8 cellular contexts compared by ENCODE assay signal in the genomic region with DNA sequence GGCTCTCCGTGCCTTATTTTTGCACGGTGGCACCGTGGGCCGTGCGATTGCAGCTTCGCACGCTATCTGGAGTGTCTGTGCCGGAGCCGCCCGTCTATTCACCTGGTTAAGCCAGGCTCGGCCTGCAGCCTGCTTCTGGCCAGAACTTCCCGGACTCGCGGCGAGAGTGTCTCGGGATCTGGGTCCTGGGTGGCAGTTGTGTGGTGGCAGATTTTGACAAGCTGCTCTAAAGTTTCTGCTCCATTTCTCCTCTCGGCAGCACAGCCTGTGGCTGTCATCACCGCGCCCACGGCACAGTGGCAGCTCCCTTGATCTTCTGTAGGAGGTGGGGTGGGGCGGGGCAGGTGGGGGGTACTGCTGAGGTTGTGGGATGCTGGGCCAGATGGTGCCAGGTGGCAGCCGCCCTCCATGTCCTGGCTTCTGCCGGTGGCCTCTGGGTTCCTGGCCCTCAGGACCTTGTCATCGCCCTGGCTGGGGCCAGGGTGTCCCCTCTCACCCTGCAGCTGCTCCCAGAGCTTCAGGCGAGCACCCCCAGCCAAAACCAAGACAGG. TPM values are rescaled to one million over a fixed set of nuclear protein-coding genes. Genes with fewer than 3 reads are reported as not detected.
DNase-seq lines count a peak whose midpoint lies in the region; ATAC-seq and TF ChIP-seq lines count a peak whose summit lies in the region.

No MANE protein-coding gene starts in this region.

- no peaks in the 10 kb centered on the region for H3K9me3 Mint-ChIP-seq in activated naive CD4-positive, alpha-beta T cell treated with anti-CD3 and anti-CD28 coated beads, Interleukin-2, amount 10 ng/mL, durations not matched to agents 7 days and 5 days

- peak overlapping the region; percentile 59 for H3K4me3 Mint-ChIP-seq in activated naive CD4-positive, alpha-beta T cell treated with anti-CD3 and anti-CD28 coated beads, Interleukin-2, amount 10 ng/mL, durations not matched to agents 7 days and 5 days

- WGBS in iPS DF 6.9 (ENCODE audit: insufficient coverage, insufficient read length) = no CpG with 5 or more reads among the region's 25 CpGs

- H3K27me3 ChIP-seq in iPS DF 6.9 (ENCODE audit: control insufficient read depth, insufficient read depth, low read length) (peaks cover 7% of the 10 kb centered on the region; the same call in 1 of the 2 replicates), skeletal muscle tissue (ENCODE audit: control insufficient read depth in 3 of 3, insufficient read depth in 3 of 3, low read length in 3 of 3) (peaks cover 62 to 77% (median 69%) of the 10 kb centered on the region in 3 donors)

- H3K27ac Mint-ChIP-seq in activated naive CD4-positive, alpha-beta T cell treated with anti-CD3 and anti-CD28 coated beads, Interleukin-2, amount 10 ng/mL, durations not matched to agents 7 days and 5 days = no peak overlapping the region

- H3K36me3 ChIP-seq in iPS DF 6.9 (ENCODE audit: control insufficient read depth, insufficient read depth, low read length) (no peaks in the 10 kb centered on the region; the same call in 1 of the 2 replicates), skeletal muscle tissue (ENCODE audit: control insufficient read depth in 3 of 3, insufficient read depth in 3 of 3, low read length in 3 of 3) (no peaks in the 10 kb centered on the region)

- no peaks in the 10 kb centered on the region for H3K9me3 ChIP-seq in iPS DF 6.9 (ENCODE audit: control insufficient read depth, insufficient read depth, low read length)
- no peaks in the 10 kb centered on the region for H3K9me3 ChIP-seq in skeletal muscle tissue (ENCODE audit: control insufficient read depth in 3 of 3, low read length in 3 of 3)

- DNase-seq in CD1c-positive myeloid dendritic cell (ENCODE audit: extremely low spot score) (peak; percentile 40), NB4 (ENCODE audit: low read depth) (peak; percentile 68), iPS DF 6.9 (ENCODE audit: low read depth, low spot score) (no peak)
- peak; percentile 47 for DNase-seq in activated naive CD4-positive, alpha-beta T cell treated with anti-CD3 and anti-CD28 coated beads, Interleukin-2, amount 10 ng/mL, durations not matched to agents 7 days and 5 days

- peaks cover 68% of the 10 kb centered on the region for H3K27me3 Mint-ChIP-seq in activated naive CD4-positive, alpha-beta T cell treated with anti-CD3 and anti-CD28 coated beads, Interleukin-2, amount 10 ng/mL, durations not matched to agents 7 days and 5 days

- no peak for TF ChIP-seq CTCF in NB4 (IDR thresholded peaks at IDR 0.05; ENCODE audit: low read depth, low read length)

- H3K27ac ChIP-seq in iPS DF 6.9 (ENCODE audit: low read length) (no peak overlapping the region), skeletal muscle tissue (ENCODE audit: low read depth, low read length) (peak overlapping the region; percentile 19)

- H3K4me1 ChIP-seq in iPS DF 6.9 (ENCODE audit: control insufficient read depth, insufficient read depth, low read length) = peaks cover 3% of the 10 kb centered on the region; the same call in 1 of the 2 replicates
- H3K4me1 ChIP-seq in skeletal muscle tissue (ENCODE audit: control insufficient read depth in 3 of 3, insufficient read depth in 3 of 3, low read length in 3 of 3) = peaks cover 15 to 41% (median 26%) of the 10 kb centered on the region in 3 donors

- ATAC-seq in GM21786 (IDR thresholded peaks at IDR 0.05; ENCODE audit: unreplicated experiment) (no peak), HG03460 (IDR thresholded peaks at IDR 0.05; ENCODE audit: unreplicated experiment) (no peak), HG03439 (IDR thresholded peaks at IDR 0.05; ENCODE audit: unreplicated experiment) (no peak)

- peaks cover 17% of the 10 kb centered on the region for H3K4me1 Mint-ChIP-seq in activated naive CD4-positive, alpha-beta T cell treated with anti-CD3 and anti-CD28 coated beads, Interleukin-2, amount 10 ng/mL, durations not matched to agents 7 days and 5 days

- peak overlapping the region in 2 of 3 donors; percentile 33 to 50 for H3K9ac ChIP-seq in skeletal muscle tissue (ENCODE audit: low read depth in 1 of 3, low read length in 3 of 3)

- H3K4me3 ChIP-seq in NB4 (ENCODE audit: low read depth, low read length) = peak overlapping the region; percentile 53
- H3K4me3 ChIP-seq in iPS DF 6.9 (ENCODE audit: low read length) = peak overlapping the region; percentile 50
- H3K4me3 ChIP-seq in skeletal muscle tissue (ENCODE audit: low read length in 3 of 3) = peak overlapping the region; percentile 48 to 57 (median 51)

- no peaks in the 10 kb centered on the region for H3K36me3 Mint-ChIP-seq in activated naive CD4-positive, alpha-beta T cell treated with anti-CD3 and anti-CD28 coated beads, Interleukin-2, amount 10 ng/mL, durations not matched to agents 7 days and 5 days

- CTCF ChIA-PET in activated naive CD4-positive, alpha-beta T cell treated with anti-CD3 and anti-CD28 coated beads, Interleukin-2, amount 10 ng/mL, durations not matched to agents 7 days and 5 days (lab: Charles Lee) = interaction anchor here (0.6 to 3.9 kb wide), 5 partner anchors 23 to 726 kb away, joined by 3 to 31 read pairs (median 3); no protein-coding TSS in a partner anchor

- TF ChIP-seq POLR2A in NB4 (IDR thresholded peaks at IDR 0.05; ENCODE audit: extremely low read depth, insufficient read length) = no peak

RNA-seq across cellular contexts. Expression of a gene that starts 2.9 kb away (rescaled TPM):
- 6.3 TPM for total RNA-seq in skeletal muscle tissue
